ENCODE assay signal across 15 cellular contexts in genomic region chr5:947626-948471, GRCh38. TPM values are rescaled to one million over a fixed set of nuclear protein-coding genes. Genes with fewer than 3 reads are reported as not detected.
DNase-seq lines count a peak whose midpoint lies in the region; ATAC-seq and TF ChIP-seq lines count a peak whose summit lies in the region.
"Had no signal": no experiment of that assay in that cellular context is flagged by ENCODE, and none has a peak within 500 bp of the region (broad histone marks: within the 10 kb centered on the region; RNA-seq: fewer than 3 reads in every experiment).

No MANE protein-coding gene starts in this region.

- no peaks in the 10 kb centered on the region for H3K36me3 ChIP-seq in osteoblast (ENCODE audit: insufficient read depth, low read length)
- H3K36me3 ChIP-seq: uterus, WERI-Rb-1 had no signal

- no peaks in the 10 kb centered on the region for H3K4me1 Mint-ChIP-seq in activated CD8-positive, alpha-beta memory T cell treated with anti-CD3 and anti-CD28 coated beads, Interleukin-2, amount 10 ng/mL, durations not matched to agents 7 days and 5 days
- H3K4me1 Mint-ChIP-seq in chondrocyte (ENCODE audit: low read depth) = peaks cover 8% of the 10 kb centered on the region
- no peaks in the 10 kb centered on the region for H3K4me1 Mint-ChIP-seq in activated T-cell treated with anti-CD3 and anti-CD28 coated beads, Interleukin-2, amount 50 U/mL, for 4 hours (ENCODE audit: low read depth)
- H3K4me1 Mint-ChIP-seq: immature natural killer cell had no signal

- no peak overlapping the region for H3K4me2 ChIP-seq in osteoblast (ENCODE audit: insufficient read depth, low read length)

- H3K27ac Mint-ChIP-seq in activated CD8-positive, alpha-beta memory T cell treated with anti-CD3 and anti-CD28 coated beads, Interleukin-2, amount 10 ng/mL, durations not matched to agents 7 days and 5 days = no peak overlapping the region
- H3K27ac Mint-ChIP-seq in chondrocyte (ENCODE audit: unreplicated experiment) = no peak overlapping the region
- H3K27ac Mint-ChIP-seq: immature natural killer cell had no signal

- no peaks in the 10 kb centered on the region for H3K36me3 Mint-ChIP-seq in activated CD8-positive, alpha-beta memory T cell treated with anti-CD3 and anti-CD28 coated beads, Interleukin-2, amount 10 ng/mL, durations not matched to agents 7 days and 5 days
- peaks cover 7% of the 10 kb centered on the region for H3K36me3 Mint-ChIP-seq in chondrocyte (ENCODE audit: low read depth)
- H3K36me3 Mint-ChIP-seq in activated T-cell treated with anti-CD3 and anti-CD28 coated beads, Interleukin-2, amount 50 U/mL, for 4 hours (ENCODE audit: insufficient read depth) = no peaks in the 10 kb centered on the region
- H3K36me3 Mint-ChIP-seq: immature natural killer cell had no signal

- peak; percentile 40 for DNase-seq in activated CD8-positive, alpha-beta memory T cell treated with anti-CD3 and anti-CD28 coated beads for 24 hours
- DNase-seq in activated CD8-positive, alpha-beta memory T cell treated with anti-CD3 and anti-CD28 coated beads, Interleukin-2, amount 10 ng/mL, durations not matched to agents 7 days and 5 days = no peak
- DNase-seq in NCI-H2171 (lab: John Stamatoyannopoulos, UW) (peak; percentile 46), chondrocyte (ENCODE audit: low spot score) (peak; percentile 48), osteoblast (ENCODE audit: insufficient read length, low spot score, missing footprints) (no peak), hypothalamus (lab: John Stamatoyannopoulos, UW) (no peak)
- no peak for DNase-seq in activated CD4-positive, alpha-beta T cell treated with anti-CD3 and anti-CD28 coated beads for 4 hours
- DNase-seq in activated T-cell treated with anti-CD3 and anti-CD28 coated beads, Interleukin-2, amount 50 U/mL, for 4 hours = no peak
- DNase-seq: activated effector memory CD4-positive, alpha-beta T cell treated with anti-CD3 and anti-CD28 coated beads, Interleukin-2, amount 50 U/mL, for 16 hours; amniotic stem cell; immature natural killer cell; NCI-H187; WERI-Rb-1 had no signal

- TF ChIP-seq CTCF in chondrocyte (IDR thresholded peaks at IDR 0.05) = peak; percentile 31
- peak; percentile 17 for TF ChIP-seq CTCF in osteoblast (IDR thresholded peaks at IDR 0.05; ENCODE audit: extremely low read depth, low read depth, low read length)

- CTCF ChIA-PET in activated CD8-positive, alpha-beta memory T cell treated with anti-CD3 and anti-CD28 coated beads, Interleukin-2, amount 10 ng/mL, durations not matched to agents 7 days and 5 days (lab: Charles Lee) = no interaction called here

- peaks cover 63% of the 10 kb centered on the region for H3K27me3 Mint-ChIP-seq in activated CD8-positive, alpha-beta memory T cell treated with anti-CD3 and anti-CD28 coated beads, Interleukin-2, amount 10 ng/mL, durations not matched to agents 7 days and 5 days
- peaks cover 69% of the 10 kb centered on the region for H3K27me3 Mint-ChIP-seq in chondrocyte (ENCODE audit: low read depth)
- peaks cover 71% of the 10 kb centered on the region for H3K27me3 Mint-ChIP-seq in activated T-cell treated with anti-CD3 and anti-CD28 coated beads, Interleukin-2, amount 50 U/mL, for 4 hours (ENCODE audit: low read depth)

- H3K27me3 ChIP-seq in osteoblast (ENCODE audit: insufficient read depth, low read length) = peaks cover 83% of the 10 kb centered on the region

- no peak overlapping the region for H3K27ac ChIP-seq in osteoblast (ENCODE audit: low read depth, low read length)
- H3K27ac ChIP-seq: uterus, WERI-Rb-1 had no signal

- H3K79me2 ChIP-seq in osteoblast (ENCODE audit: insufficient read depth, low read length) = no peaks in the 10 kb centered on the region

- H3K4me1 ChIP-seq in osteoblast (ENCODE audit: insufficient read depth, low read length) = no peaks in the 10 kb centered on the region
- H3K4me1 ChIP-seq: uterus had no signal

- no peaks in the 10 kb centered on the region for H4K20me1 ChIP-seq in osteoblast (ENCODE audit: insufficient read depth, low read length)

- H3K9me3 Mint-ChIP-seq in activated CD8-positive, alpha-beta memory T cell treated with anti-CD3 and anti-CD28 coated beads, Interleukin-2, amount 10 ng/mL, durations not matched to agents 7 days and 5 days (ENCODE audit: low read depth) = no peaks in the 10 kb centered on the region
- peaks cover 18% of the 10 kb centered on the region for H3K9me3 Mint-ChIP-seq in chondrocyte (ENCODE audit: low read depth)
- no peaks in the 10 kb centered on the region for H3K9me3 Mint-ChIP-seq in activated T-cell treated with anti-CD3 and anti-CD28 coated beads, Interleukin-2, amount 50 U/mL, for 4 hours
- H3K9me3 Mint-ChIP-seq: immature natural killer cell had no signal

- no peak overlapping the region for H3K4me3 Mint-ChIP-seq in activated CD8-positive, alpha-beta memory T cell treated with anti-CD3 and anti-CD28 coated beads, Interleukin-2, amount 10 ng/mL, durations not matched to agents 7 days and 5 days
- H3K4me3 Mint-ChIP-seq in chondrocyte (ENCODE audit: unreplicated experiment) = no peak overlapping the region
- H3K4me3 Mint-ChIP-seq in activated T-cell treated with anti-CD3 and anti-CD28 coated beads, Interleukin-2, amount 50 U/mL, for 4 hours = no peak overlapping the region
- H3K4me3 Mint-ChIP-seq: immature natural killer cell, neural crest cell had no signal

- no peak overlapping the region for H3K4me3 ChIP-seq in osteoblast (ENCODE audit: insufficient read depth, low read length)
- H3K4me3 ChIP-seq: uterus had no signal

- H2AFZ ChIP-seq in osteoblast (ENCODE audit: low read length) = no peak overlapping the region

- peaks cover 12% of the 10 kb centered on the region for H3K9me3 ChIP-seq in osteoblast (ENCODE audit: low read depth, low read length)
- H3K9me3 ChIP-seq: uterus had no signal

- ATAC-seq in activated CD8-positive, alpha-beta memory T cell treated with anti-CD3 and anti-CD28 coated beads, Interleukin-2, amount 10 ng/mL, durations not matched to agents 7 days and 5 days = no peak
- no peak for ATAC-seq in activated T-cell treated with anti-CD3 and anti-CD28 coated beads, Interleukin-2, amount 50 U/mL, for 4 hours

RNA-seq across cellular contexts. Expression of gene TRIP13, which starts 55.2 kb away (rescaled TPM):
- total RNA-seq in activated CD8-positive, alpha-beta memory T cell treated with anti-CD3 and anti-CD28 coated beads, Interleukin-2, amount 10 ng/mL, durations not matched to agents 7 days and 5 days = 10 to 100 TPM; 33.0 to 38.8 TPM
- 4.9 to 8.1 TPM (median 6.4 TPM) in 3 replicates for total RNA-seq in chondrocyte
- 3.8 and 4.0 TPM in 2 replicates for total RNA-seq in osteoblast
- total RNA-seq in activated T-cell treated with anti-CD3 and anti-CD28 coated beads, Interleukin-2, amount 50 U/mL, for 4 hours = 10 to 100 TPM; 11.2 to 21.5 (median 18.5) TPM

RNA-seq across cellular contexts. Expression of gene BRD9, which starts 55.2 kb away (rescaled TPM):
- 10 to 100 TPM; 58.6 to 64.7 TPM for total RNA-seq in activated CD8-positive, alpha-beta memory T cell treated with anti-CD3 and anti-CD28 coated beads, Interleukin-2, amount 10 ng/mL, durations not matched to agents 7 days and 5 days
- total RNA-seq in chondrocyte (26.5 to 30.4 TPM (median 30.1 TPM) in 3 replicates), osteoblast (29.8 and 35.8 TPM in 2 replicates)
- 10 to 100 TPM; 60.9 to 67.7 (median 64.6) TPM for total RNA-seq in activated T-cell treated with anti-CD3 and anti-CD28 coated beads, Interleukin-2, amount 50 U/mL, for 4 hours

Comparison
In these comparisons a context has a peak if more than half of its experiments do, and no peak if none do; other contexts are left out.
1. DNase-seq: peak in activated CD8-positive, alpha-beta memory T cell treated with anti-CD3 and anti-CD28 coated beads for 24 hours (single experiment), NCI-H2171 (single experiment) and chondrocyte (single experiment); none in activated CD8-positive, alpha-beta memory T cell treated with anti-CD3 and anti-CD28 coated beads, Interleukin-2, amount 10 ng/mL, durations not matched to agents 7 days and 5 days (single experiment), osteoblast (single experiment), activated CD4-positive, alpha-beta T cell treated with anti-CD3 and anti-CD28 coated beads for 4 hours (0 of 2), hypothalamus (0 of 51) and activated T-cell treated with anti-CD3 and anti-CD28 coated beads, Interleukin-2, amount 50 U/mL, for 4 hours (single experiment).